Comparison of ENCODE assay signal across 9 cellular contexts in the genomic region with DNA sequence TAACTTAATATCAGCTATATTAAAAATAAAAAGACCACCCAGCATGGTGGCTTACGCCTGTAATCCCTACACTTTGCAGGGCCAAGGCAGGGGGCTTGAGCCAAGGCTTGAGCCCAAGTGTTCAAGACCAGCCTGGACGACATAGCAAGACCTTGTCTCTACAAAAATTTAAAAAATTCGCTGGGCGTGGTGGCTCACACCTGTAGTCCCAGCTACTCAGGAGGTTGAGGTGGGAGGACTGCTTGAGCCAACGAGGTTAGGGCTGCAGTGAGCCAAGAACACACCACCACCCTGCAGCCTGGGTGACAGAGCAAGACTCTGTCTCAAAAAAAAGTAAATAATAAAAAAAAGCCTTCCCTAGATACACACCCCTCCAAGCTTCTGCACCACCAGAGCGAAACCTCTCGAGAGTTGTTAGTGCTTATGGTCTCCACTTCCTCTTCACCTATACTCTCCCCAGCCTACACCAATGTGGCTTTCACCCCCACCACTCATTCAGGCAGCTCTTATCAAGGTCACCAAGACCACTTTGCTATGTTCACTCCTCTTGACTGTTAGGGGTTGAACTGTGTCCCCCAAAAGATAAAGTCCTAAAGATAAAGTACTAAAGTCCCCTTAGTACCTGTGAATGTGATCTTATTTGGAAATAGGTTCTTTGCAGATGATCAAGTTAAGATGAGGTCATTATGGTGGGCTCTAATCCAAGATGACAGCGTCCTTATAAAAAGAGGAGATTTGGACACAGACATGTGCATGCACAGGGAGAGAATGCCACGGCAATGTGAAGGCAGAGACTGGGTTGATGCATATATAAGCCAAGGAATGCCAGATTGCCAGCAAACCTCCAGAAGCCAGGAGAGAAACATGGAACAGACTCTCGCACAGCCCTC. TPM values are rescaled to one million over a fixed set of nuclear protein-coding genes. Genes with fewer than 3 reads are reported as not detected.
DNase-seq lines count a peak whose midpoint lies in the region; ATAC-seq, FAIRE-seq and TF ChIP-seq lines count a peak whose summit lies in the region.
"Had no signal": no experiment of that assay in that cellular context is flagged by ENCODE, and none has a peak within 500 bp of the region (broad histone marks: within the 10 kb centered on the region; RNA-seq: fewer than 3 reads in every experiment).

No MANE protein-coding gene starts in this region.

- peak; percentile 56 for ATAC-seq in GM18907 (IDR thresholded peaks at IDR 0.05; ENCODE audit: unreplicated experiment)

- WGBS in esophagus muscularis mucosa = 68% methylated on average over 9 of the region's 10 CpGs

- peaks cover 11% of the 10 kb centered on the region for H3K36me3 Mint-ChIP-seq in activated naive CD4-positive, alpha-beta T cell treated with anti-CD3 and anti-CD28 coated beads, Interleukin-2, amount 10 ng/mL, durations not matched to agents 7 days and 5 days

- CTCF ChIA-PET in activated naive CD4-positive, alpha-beta T cell treated with anti-CD3 and anti-CD28 coated beads, Interleukin-2, amount 10 ng/mL, durations not matched to agents 7 days and 5 days (lab: Charles Lee) = interaction anchor here (0.6 to 2.6 kb wide), 4 partner anchors 13 to 389 kb away, joined by 4 to 9 read pairs (median 7); no protein-coding TSS in a partner anchor

- H3K9me3 ChIP-seq in esophagus muscularis mucosa = no peaks in the 10 kb centered on the region

- DNase-seq in NCI-H2029 treated with DMSO at 0.1 percent for 48 hours (lab: John Stamatoyannopoulos, UW) (peak; percentile 31), esophagus muscularis mucosa (ENCODE audit: extremely low spot score) (no peak), GM12892 (ENCODE audit: insufficient read length) (no peak), NCI-H1417 treated with DMSO at 0.1 percent for 48 hours (lab: John Stamatoyannopoulos, UW) (no peak), frontal cortex (ENCODE audit: low spot score in 2 of 2) (no peak)
- DNase-seq in activated naive CD4-positive, alpha-beta T cell treated with anti-CD3 and anti-CD28 coated beads, Interleukin-2, amount 10 ng/mL, durations not matched to agents 7 days and 5 days = no peak

- H3K4me3 Mint-ChIP-seq in activated naive CD4-positive, alpha-beta T cell treated with anti-CD3 and anti-CD28 coated beads, Interleukin-2, amount 10 ng/mL, durations not matched to agents 7 days and 5 days = no peak overlapping the region

- no peak for FAIRE-seq in GM12892 (lab: Jason Lieb, UNC)
- no peak for FAIRE-seq in frontal cortex (lab: Jason Lieb, UNC)
- FAIRE-seq: H1 had no signal

- TF ChIP-seq EP300 in esophagus muscularis mucosa (IDR thresholded peaks at IDR 0.05) = no peak

- no peaks in the 10 kb centered on the region for H3K27me3 ChIP-seq in esophagus muscularis mucosa

- no peaks in the 10 kb centered on the region for H3K27me3 Mint-ChIP-seq in activated naive CD4-positive, alpha-beta T cell treated with anti-CD3 and anti-CD28 coated beads, Interleukin-2, amount 10 ng/mL, durations not matched to agents 7 days and 5 days

- H3K9me3 Mint-ChIP-seq in activated naive CD4-positive, alpha-beta T cell treated with anti-CD3 and anti-CD28 coated beads, Interleukin-2, amount 10 ng/mL, durations not matched to agents 7 days and 5 days = no peaks in the 10 kb centered on the region

- H3K4me1 Mint-ChIP-seq in activated naive CD4-positive, alpha-beta T cell treated with anti-CD3 and anti-CD28 coated beads, Interleukin-2, amount 10 ng/mL, durations not matched to agents 7 days and 5 days = peaks cover 16% of the 10 kb centered on the region

- peaks cover 12 to 44% (median 32%) of the 10 kb centered on the region in 4 donors for H3K4me1 ChIP-seq in esophagus muscularis mucosa

- TF ChIP-seq CTCF in esophagus muscularis mucosa (IDR thresholded peaks at IDR 0.05) = no peak

- H3K27ac ChIP-seq in esophagus muscularis mucosa (replicated peaks in 1 of 4) (peak overlapping the region; percentile 77 to 82 (median 78)), skin epidermis (peak overlapping the region in 20 of 21 experiments; percentile 60 to 89 (median 81))

- TF ChIP-seq POLR2A in esophagus muscularis mucosa (IDR thresholded peaks at IDR 0.05; ENCODE audit: low read depth) (no peak), GM12892 (IDR thresholded peaks at IDR 0.05; ENCODE audit: low read depth, low read length) (no peak)

- intact Hi-C loops in esophagus muscularis mucosa (cut with DNase I) = no loop called here

- no peak overlapping the region for H3K27ac Mint-ChIP-seq in activated naive CD4-positive, alpha-beta T cell treated with anti-CD3 and anti-CD28 coated beads, Interleukin-2, amount 10 ng/mL, durations not matched to agents 7 days and 5 days

- peaks cover 0 to 23% (median 7%) of the 10 kb centered on the region in 4 donors for H3K36me3 ChIP-seq in esophagus muscularis mucosa

- H3K4me3 ChIP-seq in esophagus muscularis mucosa (no peak overlapping the region), skin epidermis (no peak overlapping the region)

RNA-seq across cellular contexts. Expression of a gene that starts 6.8 kb away (rescaled TPM):
- 10 to 100 TPM; 42.8 to 56.4 (median 51.4) TPM for total RNA-seq in esophagus muscularis mucosa
- 19.6 TPM for polyA plus RNA-seq in GM12892 (2012; ENCODE audit: missing spikeins)
- 42.4 TPM for total RNA-seq in frontal cortex

RNA-seq across cellular contexts. Expression of a gene that starts 58.7 kb away (rescaled TPM):
- 10 to 100 TPM; 11.9 to 22.4 (median 15.9) TPM for total RNA-seq in esophagus muscularis mucosa
- polyA plus RNA-seq in GM12892 (2012; ENCODE audit: missing spikeins) = 0.21 TPM
- 11.0 TPM for total RNA-seq in frontal cortex
